In the genomic region with DNA sequence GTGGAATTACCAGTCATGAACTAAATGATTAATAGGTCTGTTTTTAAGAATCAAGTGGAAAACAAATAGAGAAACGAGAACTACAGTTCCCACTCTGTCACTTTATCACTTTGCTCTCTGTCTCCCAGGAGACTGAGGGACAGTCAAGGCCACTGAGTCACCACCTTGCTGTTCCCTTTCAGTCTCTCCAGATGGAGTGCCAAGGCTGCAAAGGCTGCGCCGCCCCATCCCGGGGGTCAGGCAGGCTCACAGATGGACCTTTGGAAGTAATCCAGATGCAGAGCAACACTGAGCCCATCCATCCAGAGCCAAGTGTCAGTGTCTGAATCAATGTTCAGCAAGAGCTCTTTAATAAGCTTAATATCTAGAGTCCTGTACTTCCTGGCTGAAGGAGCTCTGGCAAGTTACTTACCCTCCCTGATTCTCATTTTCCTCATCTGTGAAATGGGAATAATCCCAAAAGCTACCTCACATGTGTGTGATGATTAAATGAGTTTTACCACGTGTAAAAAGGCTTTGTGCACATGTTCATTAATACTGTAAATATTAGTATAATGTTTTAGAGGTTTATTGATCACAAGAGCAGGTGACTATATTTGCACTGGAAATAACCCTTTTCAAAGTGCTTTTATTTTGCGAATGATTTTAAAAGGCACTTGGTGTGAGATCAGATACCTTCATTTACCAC, we compare ENCODE assay signal across 12 cellular contexts. TPM values are rescaled to one million over a fixed set of nuclear protein-coding genes. Genes with fewer than 3 reads are reported as not detected.
DNase-seq lines count a peak whose midpoint lies in the region; ATAC-seq, FAIRE-seq and TF ChIP-seq lines count a peak whose summit lies in the region.
"Had no signal": no experiment of that assay in that cellular context is flagged by ENCODE, and none has a peak within 500 bp of the region (broad histone marks: within the 10 kb centered on the region; RNA-seq: fewer than 3 reads in every experiment).

No MANE protein-coding gene starts in this region.

- H3K9me3 Mint-ChIP-seq in MCF 10A (ENCODE audit: unreplicated experiment) = no peaks in the 10 kb centered on the region

- no peak overlapping the region for H3K27ac Mint-ChIP-seq in MCF 10A (ENCODE audit: low read depth, unreplicated experiment)

- no peaks in the 10 kb centered on the region for H3K9me3 ChIP-seq in tibial artery

- no peaks in the 10 kb centered on the region for H3K36me3 ChIP-seq in tibial artery

- FAIRE-seq in RCC 7860 (lab: Jason Lieb, UNC) = no peak
- FAIRE-seq: small intestine had no signal

- H3K27ac ChIP-seq in tibial artery = peak overlapping the region; percentile 63 to 71

- BruUV-seq in MCF 10A (replicated peaks; lab: Mats Ljungman, UMichigan) = no TSS peak

- DNase-seq in RCC 7860 (ENCODE audit: low spot score) = peak; percentile 9
- DNase-seq in fibroblast of mammary gland (ENCODE audit: low read depth) = peak; percentile 40
- peak; percentile 53 for DNase-seq in medulla oblongata (ENCODE audit: extremely low spot score)
- peak; percentile 41 to 82 for DNase-seq in tibial artery
- no peak for DNase-seq in activated CD4-positive, alpha-beta T cell treated with anti-CD3 and anti-CD28 coated beads for 48 hours
- DNase-seq in MCF 10A (ENCODE audit: unreplicated experiment) = no peak
- DNase-seq: activated naive CD8-positive, alpha-beta T cell treated with anti-CD3 and anti-CD28 coated beads for 36 hours; NCI-H510A; small intestine; stimulated activated CD8-positive, alpha-beta memory T cell treated with anti-CD3 and anti-CD28 coated beads, Interleukin-4, amount 100 ng/mL, for 48 hours; SW 1271 had no signal

- no peak overlapping the region for H3K4me3 Mint-ChIP-seq in MCF 10A (ENCODE audit: unreplicated experiment)
- H3K4me3 Mint-ChIP-seq: activated naive CD8-positive, alpha-beta T cell treated with anti-CD3 and anti-CD28 coated beads for 36 hours had no signal

- no peak for ATAC-seq in HG03469 (IDR thresholded peaks at IDR 0.05; ENCODE audit: unreplicated experiment)

- H3K4me3 ChIP-seq in fibroblast of mammary gland (ENCODE audit: control insufficient read depth, low read depth, low read length) = no peak overlapping the region
- no peak overlapping the region for H3K4me3 ChIP-seq in tibial artery

- H3K27me3 Mint-ChIP-seq in MCF 10A (ENCODE audit: insufficient read depth, unreplicated experiment) = no peaks in the 10 kb centered on the region

- H3K4me1 ChIP-seq in tibial artery = peaks cover 0 to 19% (median 9%) of the 10 kb centered on the region in 4 donors

- POLR2A ChIA-PET in MCF 10A (lab: Yijun Ruan, JAX) = interaction anchor here (1.6 kb wide), 1 partner anchor 43 kb away, joined by 3 read pairs; a partner anchor contains a TSS

- CTCF ChIA-PET in MCF 10A (lab: Yijun Ruan, JAX) = interaction anchor here (1.1 to 10.4 kb wide), 3 partner anchors 9 to 197 kb away, joined by 3 to 204 read pairs (median 3); no protein-coding TSS in a partner anchor

- H3K4me1 Mint-ChIP-seq in MCF 10A (ENCODE audit: insufficient read depth, unreplicated experiment) = peaks cover 2% of the 10 kb centered on the region
- H3K4me1 Mint-ChIP-seq: activated naive CD8-positive, alpha-beta T cell treated with anti-CD3 and anti-CD28 coated beads for 36 hours had no signal

- TF ChIP-seq CTCF in fibroblast of mammary gland (conservative IDR thresholded peaks at IDR 0.05; ENCODE audit: control insufficient read depth, insufficient read depth, low read depth, low read length) (no peak), tibial artery (IDR thresholded peaks at IDR 0.05) (no peak), MCF 10A (IDR thresholded peaks at IDR 0.05; ENCODE audit: unreplicated experiment) (no peak)

- no peaks in the 10 kb centered on the region for H3K27me3 ChIP-seq in tibial artery

- intact Hi-C loops in tibial artery (cut with DNase I; ENCODE audit: low total_unique reads) (no loop called here), MCF 10A (cut with micrococcal nuclease) (no loop called here)

- H3K36me3 Mint-ChIP-seq in MCF 10A (ENCODE audit: insufficient read depth, unreplicated experiment) = no peaks in the 10 kb centered on the region
- H3K36me3 Mint-ChIP-seq: activated naive CD8-positive, alpha-beta T cell treated with anti-CD3 and anti-CD28 coated beads for 36 hours had no signal

RNA-seq across cellular contexts. Expression of a gene that starts 43.0 kb away (rescaled TPM):
- 125 and 163 TPM in 2 replicates for total RNA-seq in MCF 10A (2022)
- total RNA-seq: activated naive CD8-positive, alpha-beta T cell treated with anti-CD3 and anti-CD28 coated beads for 36 hours had no signal

Comparison
In these comparisons a context has a peak if more than half of its experiments do, and no peak if none do; other contexts are left out.
1. DNase-seq: peak in RCC 7860 (single experiment), fibroblast of mammary gland (single experiment), medulla oblongata (single experiment) and tibial artery (2 of 2); none in activated CD4-positive, alpha-beta T cell treated with anti-CD3 and anti-CD28 coated beads for 48 hours (single experiment) and MCF 10A (single experiment).